ENCODE assay signal across 15 cellular contexts in the genomic region with DNA sequence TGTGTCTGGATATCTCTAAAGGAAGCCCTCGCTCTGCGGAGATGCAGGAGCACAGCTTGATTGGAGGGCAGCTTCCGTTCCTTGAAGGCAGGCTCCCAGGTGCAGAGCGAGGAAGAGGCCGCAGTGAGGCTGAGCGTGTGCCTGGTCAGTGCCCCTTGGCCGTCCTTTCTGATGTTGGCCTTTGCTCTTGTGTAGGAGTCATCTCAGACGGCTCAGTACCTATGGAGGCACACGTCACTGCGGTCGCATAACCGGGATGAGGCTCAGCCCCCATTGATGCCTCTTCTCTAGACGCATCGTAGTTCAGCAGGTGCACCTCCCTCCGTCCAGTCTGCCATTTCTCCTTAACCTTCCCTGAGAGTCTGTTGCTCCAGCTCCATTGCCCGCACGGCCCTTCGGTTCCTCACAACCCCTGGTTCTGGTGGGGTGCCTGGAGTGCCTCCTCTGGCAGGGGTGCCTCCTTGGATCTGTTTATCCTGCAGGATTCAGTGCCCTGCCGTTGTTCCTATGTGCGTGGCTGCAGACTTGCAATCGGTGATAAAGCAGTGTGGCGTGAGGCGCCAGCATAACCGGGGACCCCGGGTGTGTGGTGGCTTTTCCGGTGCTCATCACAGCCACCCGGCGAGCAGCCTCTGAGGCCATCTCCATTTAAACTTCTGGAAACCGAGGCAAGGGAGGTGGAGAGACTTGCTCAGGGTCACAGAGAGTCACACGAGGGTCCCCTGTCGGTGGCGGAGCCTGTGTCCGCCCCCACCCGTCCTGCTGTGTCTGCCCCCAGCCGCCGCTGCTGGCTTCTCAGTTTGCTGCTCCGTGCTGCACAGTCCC.
"Had no signal": no experiment of that assay in that cellular context is flagged by ENCODE, and none has a peak within 500 bp of the region (broad histone marks: within the 10 kb centered on the region; RNA-seq: fewer than 3 reads in every experiment).

No MANE protein-coding gene starts in this region.

- H3K27ac ChIP-seq: ovary, right lobe of liver, upper lobe of left lung had no signal

- FAIRE-seq: astrocyte, endometrium, TTC549 had no signal

- ATAC-seq: esophagus mucosa, right lobe of liver had no signal

- H3K9me3 ChIP-seq: ovary, right lobe of liver had no signal

- DNase-seq: activated CD4-positive, CD25-positive, alpha-beta regulatory T cell; mesendoderm; upper lobe of left lung had no signal

- H3K4me1 ChIP-seq: right lobe of liver, upper lobe of left lung had no signal

- H3K4me3 Mint-ChIP-seq: activated T-helper 1 cell treated with anti-CD3 and anti-CD28 coated beads, Interleukin-12 subunit alpha, Interleukin-12 subunit beta, Interleukin-2, Interleukin-4 antibody, amounts not matched to agents 30 ng/mL and 10 ng/mL and 1 ng/mL, durations not matched to agents 14 hours and 24 hours and 36 hours; neural crest cell; stimulated activated naive CD8-positive, alpha-beta T cell treated with anti-CD3 and anti-CD28 coated beads, Interleukin-15, Interleukin-2, amounts not matched to agents 100 ng/mL and 50 ng/mL, for 24 hours; T-helper 1 cell treated with Interleukin-12 subunit alpha and Interleukin-12 subunit beta and Interleukin-4 antibody, amounts not matched to agents 30 μg/mL and 1 μg/mL, for 36 hours had no signal

- H3K27me3 ChIP-seq: dorsolateral prefrontal cortex, ovary, right lobe of liver, upper lobe of left lung had no signal

- H3K27ac Mint-ChIP-seq: activated T-helper 1 cell treated with anti-CD3 and anti-CD28 coated beads, Interleukin-12 subunit alpha, Interleukin-12 subunit beta, Interleukin-2, Interleukin-4 antibody, amounts not matched to agents 30 ng/mL and 10 ng/mL and 1 ng/mL, durations not matched to agents 14 hours and 24 hours and 36 hours; stimulated activated naive CD8-positive, alpha-beta T cell treated with anti-CD3 and anti-CD28 coated beads, Interleukin-15, Interleukin-2, amounts not matched to agents 100 ng/mL and 50 ng/mL, for 24 hours; T-helper 1 cell treated with Interleukin-12 subunit alpha and Interleukin-12 subunit beta and Interleukin-4 antibody, amounts not matched to agents 30 μg/mL and 1 μg/mL, for 36 hours had no signal

- H3K4me1 Mint-ChIP-seq: neural crest cell had no signal

- H3K36me3 ChIP-seq: ovary, right lobe of liver, upper lobe of left lung had no signal

- H3K4me3 ChIP-seq: dorsolateral prefrontal cortex, ovary, right lobe of liver, smooth muscle cell, upper lobe of left lung had no signal

- H3K27me3 Mint-ChIP-seq: stimulated activated naive CD8-positive, alpha-beta T cell treated with anti-CD3 and anti-CD28 coated beads, Interleukin-15, Interleukin-2, amounts not matched to agents 100 ng/mL and 50 ng/mL, for 24 hours had no signal
